Comparison of ENCODE assay signal across 13 cellular contexts in genomic region chr1:7149080-7149838, GRCh38.
DNase-seq lines count a peak whose midpoint lies in the region; ATAC-seq and TF ChIP-seq lines count a peak whose summit lies in the region.
"Had no signal": no experiment of that assay in that cellular context is flagged by ENCODE, and none has a peak within 500 bp of the region (broad histone marks: within the 10 kb centered on the region; RNA-seq: fewer than 3 reads in every experiment).

No MANE protein-coding gene starts in this region.

- no peak overlapping the region for H3K27ac Mint-ChIP-seq in activated CD4-positive, alpha-beta T cell treated with anti-CD3 and anti-CD28 coated beads, Interleukin-2, amount 10 ng/mL, durations not matched to agents 7 days and 5 days
- H3K27ac Mint-ChIP-seq: mesothelial cell of epicardium had no signal

- H3K36me3 ChIP-seq in osteoblast (ENCODE audit: insufficient read depth, low read length), result no peaks in the 10 kb centered on the region
- H3K36me3 ChIP-seq in mammary epithelial cell (ENCODE audit: insufficient read depth, low read length), result no peaks in the 10 kb centered on the region
- H3K36me3 ChIP-seq: WERI-Rb-1 had no signal

- BruUV-seq in mammary epithelial cell (replicated peaks; lab: Mats Ljungman, UMichigan), result no TSS peak

- no peak overlapping the region for H3K4me3 Mint-ChIP-seq in activated CD4-positive, alpha-beta T cell treated with anti-CD3 and anti-CD28 coated beads, Interleukin-2, amount 10 ng/mL, durations not matched to agents 7 days and 5 days
- H3K4me3 Mint-ChIP-seq: mesothelial cell of epicardium had no signal

- no peaks in the 10 kb centered on the region for H4K20me1 ChIP-seq in osteoblast (ENCODE audit: insufficient read depth, low read length)
- no peaks in the 10 kb centered on the region for H4K20me1 ChIP-seq in mammary epithelial cell (ENCODE audit: insufficient read depth, low read length)

- CTCF ChIA-PET in mammary epithelial cell (lab: Charles Lee; ENCODE audit: low non-redundant PET), result interaction anchor here (0.8 kb wide), 1 partner anchor 28 kb away, joined by 3 read pairs; no protein-coding TSS in a partner anchor
- CTCF ChIA-PET in activated CD4-positive, alpha-beta T cell treated with anti-CD3 and anti-CD28 coated beads, Interleukin-2, amount 10 ng/mL, durations not matched to agents 7 days and 5 days (lab: Charles Lee), result no interaction called here

- no peaks in the 10 kb centered on the region for H3K27me3 Mint-ChIP-seq in activated CD4-positive, alpha-beta T cell treated with anti-CD3 and anti-CD28 coated beads, Interleukin-2, amount 10 ng/mL, durations not matched to agents 7 days and 5 days

- dilution Hi-C loops in mammary epithelial cell (cut with HindIII; ENCODE audit: low sequenced_read_pairs), result no loop called here

- TF ChIP-seq CTCF in osteoblast (IDR thresholded peaks at IDR 0.05; ENCODE audit: extremely low read depth, low read depth, low read length), result no peak
- TF ChIP-seq CTCF in mammary epithelial cell (conservative IDR thresholded peaks at IDR 0.05 in 1 of 2, IDR thresholded peaks at IDR 0.05 in 1 of 2; ENCODE audit: extremely low read depth in 1 of 2, insufficient read depth in 1 of 2, low read depth in 1 of 2, low read length in 2 of 2), result no peak

- intact Hi-C loops in left ventricle myocardium superior (cut with micrococcal nuclease), result no loop called here
- intact Hi-C loops in mammary epithelial cell (cut with micrococcal nuclease), result no loop called here

- H3K27me3 ChIP-seq in osteoblast (ENCODE audit: insufficient read depth, low read length) (peaks cover 6% of the 10 kb centered on the region), mammary epithelial cell (ENCODE audit: insufficient read depth, low read length) (no peaks in the 10 kb centered on the region)

- no peaks in the 10 kb centered on the region for H3K9me3 ChIP-seq in osteoblast (ENCODE audit: low read depth, low read length)
- no peaks in the 10 kb centered on the region for H3K9me3 ChIP-seq in mammary epithelial cell (replicated peaks; ENCODE audit: insufficient read depth, low read length)

- 57% methylated on average over 24 of the region's 31 CpGs for WGBS in mammary epithelial cell (ENCODE audit: low coverage, missing lambda C conversion rate)

- no peak overlapping the region for H3K9ac ChIP-seq in mammary epithelial cell (ENCODE audit: insufficient read depth, low read length)

- H3K4me2 ChIP-seq in osteoblast (ENCODE audit: insufficient read depth, low read length) (peak overlapping the region; percentile 48), mammary epithelial cell (ENCODE audit: insufficient read depth, low read depth, low read length) (no peak overlapping the region)

- DNase-seq in Ammon's horn (ENCODE audit: low spot score) (peak; percentile 18), SHP77 treated with DMSO at 0.1 percent for 48 hours (lab: John Stamatoyannopoulos, UW) (peak; percentile 61), left ventricle myocardium superior (peak; percentile 88), osteoblast (ENCODE audit: insufficient read length, low spot score, missing footprints) (peak; percentile 83), NCI-H774 (lab: John Stamatoyannopoulos, UW) (no peak), mammary epithelial cell (no peak), NCI-H446 treated with DMSO at 0.1 percent for 48 hours (lab: John Stamatoyannopoulos, UW) (no peak)
- no peak for DNase-seq in activated CD4-positive, alpha-beta T cell treated with anti-CD3 and anti-CD28 coated beads, Interleukin-2, amount 10 ng/mL, durations not matched to agents 7 days and 5 days
- DNase-seq: activated T-cell treated with anti-CD3 and anti-CD28 coated beads, Interleukin-2, amount 50 U/mL, for 48 hours; central memory CD4-positive, alpha-beta T cell; NCI-H2029; WERI-Rb-1 had no signal

- POLR2A ChIA-PET in activated CD4-positive, alpha-beta T cell treated with anti-CD3 and anti-CD28 coated beads, Interleukin-2, amount 10 ng/mL, durations not matched to agents 7 days and 5 days (lab: Charles Lee), result no interaction called here

- no peaks in the 10 kb centered on the region for H3K79me2 ChIP-seq in osteoblast (ENCODE audit: insufficient read depth, low read length)
- no peaks in the 10 kb centered on the region for H3K79me2 ChIP-seq in mammary epithelial cell (ENCODE audit: insufficient read depth, low read length)

- H3K36me3 Mint-ChIP-seq in activated CD4-positive, alpha-beta T cell treated with anti-CD3 and anti-CD28 coated beads, Interleukin-2, amount 10 ng/mL, durations not matched to agents 7 days and 5 days (ENCODE audit: low read depth), result no peaks in the 10 kb centered on the region
- H3K36me3 Mint-ChIP-seq: mesothelial cell of epicardium had no signal

- H3K4me3 ChIP-seq in osteoblast (ENCODE audit: insufficient read depth, low read length) (peak overlapping the region; percentile 45), mammary epithelial cell (replicated peaks in 1 of 3; ENCODE audit: insufficient read depth in 1 of 3, low read depth in 2 of 3, low read length in 3 of 3) (no peak overlapping the region)

- H2AFZ ChIP-seq in osteoblast (ENCODE audit: low read length) (peak overlapping the region; percentile 42), mammary epithelial cell (ENCODE audit: low read depth, low read length) (no peak overlapping the region)

- no peaks in the 10 kb centered on the region for H3K4me1 Mint-ChIP-seq in activated CD4-positive, alpha-beta T cell treated with anti-CD3 and anti-CD28 coated beads, Interleukin-2, amount 10 ng/mL, durations not matched to agents 7 days and 5 days

- ATAC-seq in left ventricle myocardium superior, result peak; percentile 99

- no peaks in the 10 kb centered on the region for H3K9me3 Mint-ChIP-seq in activated CD4-positive, alpha-beta T cell treated with anti-CD3 and anti-CD28 coated beads, Interleukin-2, amount 10 ng/mL, durations not matched to agents 7 days and 5 days
- H3K9me3 Mint-ChIP-seq: mesothelial cell of epicardium had no signal

- H3K4me1 ChIP-seq in osteoblast (ENCODE audit: insufficient read depth, low read length), result no peaks in the 10 kb centered on the region
- peaks cover 2% of the 10 kb centered on the region for H3K4me1 ChIP-seq in mammary epithelial cell (ENCODE audit: insufficient read depth, low read length)

- in situ Hi-C loops in mammary epithelial cell (cut with MboI; ENCODE audit: low sequenced_read_pairs in 2 of 2), result no loop called here

- no peak overlapping the region for H3K27ac ChIP-seq in osteoblast (ENCODE audit: low read depth, low read length)
- H3K27ac ChIP-seq in mammary epithelial cell (ENCODE audit: insufficient read depth, low read depth, low read length), result no peak overlapping the region
- H3K27ac ChIP-seq: WERI-Rb-1 had no signal

Comparison
In these comparisons a context has a peak if more than half of its experiments do, and no peak if none do; other contexts are left out.
1. DNase-seq: peak in Ammon's horn (single experiment), SHP77 treated with DMSO at 0.1 percent for 48 hours (single experiment), left ventricle myocardium superior (single experiment) and osteoblast (single experiment); none in NCI-H774 (single experiment), mammary epithelial cell (single experiment), NCI-H446 treated with DMSO at 0.1 percent for 48 hours (single experiment) and activated CD4-positive, alpha-beta T cell treated with anti-CD3 and anti-CD28 coated beads, Interleukin-2, amount 10 ng/mL, durations not matched to agents 7 days and 5 days (single experiment).